ENCODE assay signal across 8 cellular contexts in the genomic region with DNA sequence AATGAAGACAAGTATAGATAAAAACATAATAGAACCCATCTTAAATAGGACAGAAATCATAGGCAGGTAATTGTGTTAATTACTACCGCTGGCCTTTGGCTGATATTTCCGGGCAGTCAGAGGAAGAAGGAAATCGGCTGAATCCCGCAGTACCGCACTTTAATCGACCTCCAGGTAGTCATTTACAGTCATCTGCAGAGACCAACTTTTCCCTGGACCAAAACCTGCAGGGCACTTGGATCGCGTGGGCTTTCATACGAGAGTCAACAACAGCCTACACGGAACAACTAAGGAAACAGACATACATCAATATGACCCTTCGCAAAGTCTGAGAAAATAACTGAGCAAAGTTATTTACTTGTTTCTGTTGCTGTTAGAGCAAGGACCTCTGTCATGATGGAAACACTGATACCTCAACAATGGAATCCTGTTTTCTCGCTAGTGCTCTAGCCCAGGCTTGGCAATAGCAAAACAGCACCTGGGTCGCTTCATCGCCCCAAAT. TPM values are rescaled to one million over a fixed set of nuclear protein-coding genes. Genes with fewer than 3 reads are reported as not detected.
DNase-seq lines count a peak whose midpoint lies in the region; ATAC-seq, FAIRE-seq and TF ChIP-seq lines count a peak whose summit lies in the region.

No MANE protein-coding gene starts in this region.

- H3K27me3 Mint-ChIP-seq in central memory CD8-positive, alpha-beta T cell, result no peaks in the 10 kb centered on the region
- no peaks in the 10 kb centered on the region for H3K27me3 Mint-ChIP-seq in mesothelial cell of epicardium (ENCODE audit: low read depth)

- FAIRE-seq in GM19239 (lab: Jason Lieb, UNC), result no peak

- peaks cover 54% of the 10 kb centered on the region for H3K4me1 Mint-ChIP-seq in central memory CD8-positive, alpha-beta T cell
- H3K4me1 Mint-ChIP-seq in mesothelial cell of epicardium, result peaks cover 40% of the 10 kb centered on the region

- H3K36me3 Mint-ChIP-seq in central memory CD8-positive, alpha-beta T cell (ENCODE audit: insufficient read depth), result peaks cover 27% of the 10 kb centered on the region
- peaks cover 11% of the 10 kb centered on the region for H3K36me3 Mint-ChIP-seq in mesothelial cell of epicardium

- H3K9me3 ChIP-seq in uterus, result no peaks in the 10 kb centered on the region

- no peaks in the 10 kb centered on the region for H3K27me3 ChIP-seq in uterus

- peaks cover 9 to 14% of the 10 kb centered on the region in 2 donors for H3K4me1 ChIP-seq in uterus

- no peaks in the 10 kb centered on the region for H3K36me3 ChIP-seq in uterus

- intact Hi-C loops in uterus (cut with DNase I; ENCODE audit: low total_unique reads), result no loop called here

- H3K9me3 Mint-ChIP-seq in central memory CD8-positive, alpha-beta T cell, result no peaks in the 10 kb centered on the region
- H3K9me3 Mint-ChIP-seq in mesothelial cell of epicardium, result no peaks in the 10 kb centered on the region

- peak overlapping the region; percentile 74 to 91 for H3K4me3 ChIP-seq in uterus

- TF ChIP-seq CTCF in mesothelial cell of epicardium (IDR thresholded peaks at IDR 0.05; ENCODE audit: unreplicated experiment), result no peak
- no peak for TF ChIP-seq CTCF in uterus (IDR thresholded peaks at IDR 0.05)

- H3K27ac ChIP-seq in uterus, result peak overlapping the region; percentile 94 to 96

- no peak for TF ChIP-seq POLR2A in uterus (IDR thresholded peaks at IDR 0.05)

- peak; percentile 58 for DNase-seq in NCI-H345 treated with DMSO at 0.1 percent for 48 hours (lab: John Stamatoyannopoulos, UW; ENCODE audit: unreplicated experiment)
- no peak for DNase-seq in NCI-H345 (lab: John Stamatoyannopoulos, UW)
- DNase-seq in NCI-H774 (lab: John Stamatoyannopoulos, UW), result peak; percentile 31
- no peak for DNase-seq in central memory CD8-positive, alpha-beta T cell (ENCODE audit: low spot score in 2 of 2)
- DNase-seq in mesothelial cell of epicardium (ENCODE audit: low spot score in 2 of 2, unreplicated experiment in 2 of 2), result no peak
- peak in 1 of 2 donors; percentile 17 for DNase-seq in uterus
- no peak for DNase-seq in GM19239 (ENCODE audit: insufficient read length, low spot score)

- peak overlapping the region; percentile 95 for H3K27ac Mint-ChIP-seq in central memory CD8-positive, alpha-beta T cell (ENCODE audit: low read depth)
- H3K27ac Mint-ChIP-seq in mesothelial cell of epicardium, result peak overlapping the region; percentile 99

- H3K4me3 Mint-ChIP-seq in central memory CD8-positive, alpha-beta T cell, result peak overlapping the region; percentile 95
- H3K4me3 Mint-ChIP-seq in mesothelial cell of epicardium, result peak overlapping the region; percentile 96

- no peak for ATAC-seq in central memory CD8-positive, alpha-beta T cell (replicated peaks; ENCODE audit: extremely low read depth, poor library complexity, severe bottlenecking)
- ATAC-seq in GM21529 (IDR thresholded peaks at IDR 0.05; ENCODE audit: unreplicated experiment), result no peak

RNA-seq across cellular contexts. Expression of a gene that starts 0.7 kb away (rescaled TPM):
- total RNA-seq in mesothelial cell of epicardium, result 2.8 to 4.1 TPM (median 3.5 TPM) in 3 replicates
- total RNA-seq in uterus, result 10 to 100 TPM in 1 of 4 donors, 1 to 10 TPM in 3; 2.6 to 15.0 (median 8.5) TPM

RNA-seq across cellular contexts. Expression of a gene that starts 1.0 kb away (rescaled TPM):
- 59.6 to 64.7 TPM (median 62.1 TPM) in 3 replicates for total RNA-seq in mesothelial cell of epicardium
- total RNA-seq in uterus, result 10 to 100 TPM in 3 of 4 donors, 1 to 10 TPM in 1; 5.9 to 87.0 (median 27.5) TPM

RNA-seq across cellular contexts. Expression of a gene that starts 54.4 kb away (rescaled TPM):
- total RNA-seq in mesothelial cell of epicardium (22.9 to 24.8 TPM (median 24.4 TPM) in 3 replicates), uterus (10 to 100 TPM; 22.8 to 57.7 (median 31.6) TPM)

Comparison
In these comparisons a context has a peak if more than half of its experiments do, and no peak if none do; other contexts are left out.
1. DNase-seq: peak in NCI-H345 treated with DMSO at 0.1 percent for 48 hours (single experiment) and NCI-H774 (single experiment); none in NCI-H345 (single experiment), central memory CD8-positive, alpha-beta T cell (0 of 2), mesothelial cell of epicardium (0 of 2) and GM19239 (single experiment).